In the genomic region with DNA sequence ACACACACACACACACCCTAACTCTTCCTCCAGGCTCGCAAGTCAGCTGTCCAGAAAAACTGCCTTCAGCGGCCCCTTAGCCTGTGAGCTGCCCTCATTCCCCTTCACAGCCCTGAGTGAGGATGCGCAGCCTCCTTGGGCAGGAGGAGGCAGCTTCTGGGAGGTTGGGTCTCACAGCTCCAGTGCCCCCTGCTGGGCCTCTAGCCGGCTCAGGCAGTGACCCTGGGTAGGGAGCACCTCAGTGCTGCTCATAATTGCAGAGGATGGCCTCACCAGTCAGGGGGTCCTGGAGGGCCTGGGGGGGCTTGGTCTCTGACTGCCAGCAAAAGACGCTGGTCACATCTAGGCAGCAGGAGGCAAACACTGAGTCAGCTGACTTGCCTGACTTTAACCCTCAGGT, we compare ENCODE assay signal across 8 cellular contexts. TPM values are rescaled to one million over a fixed set of nuclear protein-coding genes. Genes with fewer than 3 reads are reported as not detected.
DNase-seq lines count a peak whose midpoint lies in the region; ATAC-seq and TF ChIP-seq lines count a peak whose summit lies in the region.

No MANE protein-coding gene starts in this region.

- no peak for TF ChIP-seq POLR2A in ovary (IDR thresholded peaks at IDR 0.05)

- no peaks in the 10 kb centered on the region for H3K9me3 Mint-ChIP-seq in neural crest cell

- DNase-seq in DMS79 (lab: John Stamatoyannopoulos, UW), result peak; percentile 3
- DNase-seq in Karpas-422, result peak; percentile 69
- DNase-seq in cardiac fibroblast (ENCODE audit: low read depth in 2 of 2), result peak in 1 of 2 donors; percentile 4
- peak; percentile 11 for DNase-seq in neural crest cell (ENCODE audit: low read depth, low spot score)
- no peak for DNase-seq in GM13976 (ENCODE audit: low spot score)
- DNase-seq in ovary, result no peak
- no peak for DNase-seq in kidney glomerular epithelial cell (lab: John Stamatoyannopoulos, UW)

- H3K4me3 Mint-ChIP-seq in neural crest cell, result no peak overlapping the region

- H3K36me3 ChIP-seq in Karpas-422 (ENCODE audit: insufficient read depth, low read length) (no peaks in the 10 kb centered on the region), ovary (no peaks in the 10 kb centered on the region)

- H3K27me3 ChIP-seq in Karpas-422 (ENCODE audit: low read length) (no peaks in the 10 kb centered on the region), ovary (no peaks in the 10 kb centered on the region)

- H3K9me3 ChIP-seq in Karpas-422 (ENCODE audit: low read length) (no peaks in the 10 kb centered on the region), ovary (no peaks in the 10 kb centered on the region)

- in situ Hi-C loops in GM13976 (cut with MboI; ENCODE audit: low sequenced_read_pairs, unreplicated experiment), result no loop called here

- no peaks in the 10 kb centered on the region for H3K79me2 ChIP-seq in Karpas-422 (ENCODE audit: low read length)

- no peak overlapping the region for H3K4me2 ChIP-seq in Karpas-422 (ENCODE audit: low read depth, low read length, poor library complexity, severe bottlenecking)

- H2AFZ ChIP-seq in Karpas-422 (ENCODE audit: low read length), result no peak overlapping the region

- 19 to 30% (median 24%) methylated on average over 5 of the region's 5 CpGs for whole genome bisulfite sequencing in ovary, 3 donors

- H3K4me3 ChIP-seq in Karpas-422 (ENCODE audit: low read length) (no peak overlapping the region), cardiac fibroblast (replicated peaks in 1 of 2; ENCODE audit: low read depth in 2 of 2, low read length in 2 of 2) (no peak overlapping the region), ovary (no peak overlapping the region)

- no peaks in the 10 kb centered on the region for H3K9me2 ChIP-seq in Karpas-422 (replicated peaks; ENCODE audit: insufficient read depth, low read length)

- ATAC-seq in HG02678 (IDR thresholded peaks at IDR 0.05; ENCODE audit: unreplicated experiment), result no peak

- H3K27ac ChIP-seq in Karpas-422 (ENCODE audit: low read length), result no peak overlapping the region
- H3K27ac ChIP-seq in ovary, result no peak overlapping the region

- H3K27ac Mint-ChIP-seq in neural crest cell (ENCODE audit: unreplicated experiment), result no peak overlapping the region

- H4K20me1 ChIP-seq in Karpas-422 (ENCODE audit: insufficient read depth, low read depth, low read length), result no peaks in the 10 kb centered on the region

- no peak overlapping the region for H3K9ac ChIP-seq in Karpas-422 (ENCODE audit: low read length)

- peaks cover 66% of the 10 kb centered on the region for H3K27me3 Mint-ChIP-seq in neural crest cell (ENCODE audit: low read depth)

- peaks cover 3% of the 10 kb centered on the region for H3K4me1 Mint-ChIP-seq in neural crest cell

- no peak for TF ChIP-seq EP300 in ovary (IDR thresholded peaks at IDR 0.05)

- TF ChIP-seq CTCF in cardiac fibroblast (IDR thresholded peaks at IDR 0.05; ENCODE audit: low read depth, low read length) (peak; percentile 11), neural crest cell (conservative IDR thresholded peaks at IDR 0.05) (peak; percentile 32), GM13976 (IDR thresholded peaks at IDR 0.05; ENCODE audit: borderline replicate concordance, control extremely low read depth, extremely low read depth, insufficient read depth, missing control alignments) (no peak), ovary (IDR thresholded peaks at IDR 0.05) (no peak)

- intact Hi-C loops in ovary (cut with DNase I), result no loop called here

- no peaks in the 10 kb centered on the region for H3K4me1 ChIP-seq in Karpas-422 (ENCODE audit: low read length)
- peaks cover 7% of the 10 kb centered on the region for H3K4me1 ChIP-seq in ovary (ENCODE audit: insufficient read depth)

- H3K36me3 Mint-ChIP-seq in neural crest cell (ENCODE audit: low read depth), result no peaks in the 10 kb centered on the region

RNA-seq across cellular contexts. Expression of a gene that starts 43.7 kb away (rescaled TPM):
- total RNA-seq in Karpas-422 (2014; rRNA removed; shearing (Covaris generic); ENCODE audit: low replicate concordance), result 16.2 and 22.0 TPM in 2 replicates
- 15.9 and 17.1 TPM in 2 replicates for total RNA-seq in neural crest cell
- total RNA-seq in ovary, result 10 to 100 TPM in 1 of 7 donors, 1 to 10 TPM in 6; 4.4 to 13.0 (median 7.3) TPM
- polyA plus RNA-seq in ovary, result 1 to 10 TPM; 4.8 to 5.2 TPM

RNA-seq across cellular contexts. Expression of a gene that starts 44.1 kb away (rescaled TPM):
- total RNA-seq in Karpas-422 (2014; rRNA removed; shearing (Covaris generic); ENCODE audit: low replicate concordance), result 6.8 and 19.0 TPM in 2 replicates
- total RNA-seq in neural crest cell (26.0 and 27.7 TPM in 2 replicates), ovary (10 to 100 TPM in 5 of 7 donors, 1 to 10 TPM in 2; 8.6 to 16.7 (median 11.4) TPM)
- 10 to 100 TPM in 1 of 2 donors, 1 to 10 TPM in 1; 2.9 to 18.4 TPM for polyA plus RNA-seq in ovary

RNA-seq across cellular contexts. Expression of a gene that starts 59.7 kb away (rescaled TPM):
- total RNA-seq in Karpas-422 (2014; rRNA removed; shearing (Covaris generic); ENCODE audit: low replicate concordance), result 20.0 and 28.8 TPM in 2 replicates
- total RNA-seq in neural crest cell (33.0 and 38.1 TPM in 2 replicates), ovary (10 to 100 TPM in 6 of 7 donors, 1 to 10 TPM in 1; 9.7 to 13.8 (median 11.4) TPM)
- polyA plus RNA-seq in ovary, result 10 to 100 TPM in 1 of 2 donors, 1 to 10 TPM in 1; 3.1 to 17.9 TPM

Comparison
In these comparisons a context has a peak if more than half of its experiments do, and no peak if none do; other contexts are left out.
1. DNase-seq: peak in DMS79 (single experiment), Karpas-422 (single experiment) and neural crest cell (single experiment); none in GM13976 (single experiment), ovary (0 of 5) and kidney glomerular epithelial cell (single experiment).
2. CTCF ChIP-seq: peak in cardiac fibroblast (single experiment) and neural crest cell (single experiment); none in GM13976 (single experiment) and ovary (0 of 3).